In the genomic region with DNA sequence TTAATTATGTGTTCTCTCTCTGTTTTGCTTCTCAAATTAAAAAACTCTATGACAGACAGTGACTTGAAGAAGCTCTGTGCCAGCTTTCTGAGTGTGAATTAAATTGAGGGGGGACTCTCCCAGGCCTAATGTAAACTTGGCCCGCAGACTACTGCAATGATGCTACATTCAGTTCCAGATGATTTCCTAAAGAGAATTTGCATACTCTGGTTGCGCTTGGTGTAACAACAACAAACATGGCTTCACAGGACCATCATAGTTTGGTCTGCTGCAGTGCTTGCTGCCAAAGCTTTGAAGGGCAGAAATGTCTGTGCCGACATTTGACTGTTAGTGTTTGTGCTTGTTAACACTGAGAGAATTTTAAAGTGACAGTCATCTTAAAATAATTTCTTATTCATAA, we compare ENCODE assay signal across 9 cellular contexts. TPM values are rescaled to one million over a fixed set of nuclear protein-coding genes. Genes with fewer than 3 reads are reported as not detected.
DNase-seq lines count a peak whose midpoint lies in the region; ATAC-seq and TF ChIP-seq lines count a peak whose summit lies in the region.
"Had no signal": no experiment of that assay in that cellular context is flagged by ENCODE, and none has a peak within 500 bp of the region (broad histone marks: within the 10 kb centered on the region; RNA-seq: fewer than 3 reads in every experiment).

No MANE protein-coding gene starts in this region.

- peaks cover 22% of the 10 kb centered on the region for H3K4me1 Mint-ChIP-seq in HFFc6 (ENCODE audit: low read depth)

- DNase-seq in AG09319 (ENCODE audit: extremely low read depth, low read depth), result peak; percentile 45
- DNase-seq in cardiac fibroblast (ENCODE audit: low read depth in 2 of 2), result peak; percentile 31 to 41
- DNase-seq in stimulated activated CD8-positive, alpha-beta memory T cell treated with anti-CD3 and anti-CD28 coated beads, Interleukin-4, amount 100 ng/mL, for 48 hours, result no peak
- DNase-seq in NCI-H2196 treated with DMSO at 0.1 percent for 48 hours (lab: John Stamatoyannopoulos, UW; ENCODE audit: unreplicated experiment), result no peak
- no peak for DNase-seq in HFFc6
- no peak for DNase-seq in activated CD4-positive, alpha-beta T cell treated with anti-CD3 and anti-CD28 coated beads, Interleukin-2, amount 50 U/mL, for 1 hour

- no peaks in the 10 kb centered on the region for H3K36me3 Mint-ChIP-seq in HFFc6 (ENCODE audit: low read depth)

- no peak overlapping the region for H3K4me3 Mint-ChIP-seq in HFFc6

- peaks cover 3% of the 10 kb centered on the region; the same call in 1 of the 2 replicates for H3K27me3 Mint-ChIP-seq in HFFc6 (ENCODE audit: insufficient read depth)

- H3K9me3 Mint-ChIP-seq in HFFc6, result no peaks in the 10 kb centered on the region

- no peak overlapping the region; the same call in 1 of the 2 replicates for H3K27ac Mint-ChIP-seq in HFFc6

- TF ChIP-seq CTCF in AG09319 (IDR thresholded peaks at IDR 0.05; ENCODE audit: low read depth, low read length), result no peak
- no peak for TF ChIP-seq CTCF in cardiac fibroblast (IDR thresholded peaks at IDR 0.05; ENCODE audit: low read depth, low read length)
- no peak for TF ChIP-seq CTCF in HFFc6 (IDR thresholded peaks at IDR 0.05)

- no peak overlapping the region for H3K4me3 ChIP-seq in cardiac fibroblast (replicated peaks in 1 of 2; ENCODE audit: low read depth in 2 of 2, low read length in 2 of 2)
- H3K4me3 ChIP-seq: ascending aorta had no signal

- peak; percentile 74 for ATAC-seq in GM19328 (IDR thresholded peaks at IDR 0.05; ENCODE audit: unreplicated experiment)
- peak; percentile 82 for ATAC-seq in HG02981 (IDR thresholded peaks at IDR 0.05; ENCODE audit: unreplicated experiment)

RNA-seq across cellular contexts. Expression of gene CFAP54, which starts 25.0 kb away (rescaled TPM):
- total RNA-seq in HFFc6 (2021; fragmentation: NEBNext Ultra II Directional; extraction: Animal tissue kit (Norgen Biotek cat#: 25700)), result under 1 TPM; 0.40 to 0.66 (median 0.56) TPM
- total RNA-seq: ascending aorta had no signal

Comparison
In these comparisons a context has a peak if more than half of its experiments do, and no peak if none do; other contexts are left out.
1. DNase-seq: peak in AG09319 (single experiment) and cardiac fibroblast (2 of 2); none in stimulated activated CD8-positive, alpha-beta memory T cell treated with anti-CD3 and anti-CD28 coated beads, Interleukin-4, amount 100 ng/mL, for 48 hours (single experiment), NCI-H2196 treated with DMSO at 0.1 percent for 48 hours (single experiment), HFFc6 (single experiment) and activated CD4-positive, alpha-beta T cell treated with anti-CD3 and anti-CD28 coated beads, Interleukin-2, amount 50 U/mL, for 1 hour (single experiment).